8 cellular contexts compared by ENCODE assay signal in genomic region chr1:150186789-150187559, GRCh38. TPM values are rescaled to one million over a fixed set of nuclear protein-coding genes. Genes with fewer than 3 reads are reported as not detected.
DNase-seq lines count a peak whose midpoint lies in the region; ATAC-seq, FAIRE-seq and TF ChIP-seq lines count a peak whose summit lies in the region.

No MANE protein-coding gene starts in this region.

- H3K27ac Mint-ChIP-seq in activated CD4-positive, alpha-beta T cell treated with anti-CD3 and anti-CD28 coated beads, Interleukin-2, amount 10 ng/mL, durations not matched to agents 7 days and 5 days = peak overlapping the region; percentile 37

- H3K4me3 Mint-ChIP-seq in activated CD4-positive, alpha-beta T cell treated with anti-CD3 and anti-CD28 coated beads, Interleukin-2, amount 10 ng/mL, durations not matched to agents 7 days and 5 days = no peak overlapping the region

- CTCF ChIA-PET in activated CD4-positive, alpha-beta T cell treated with anti-CD3 and anti-CD28 coated beads, Interleukin-2, amount 10 ng/mL, durations not matched to agents 7 days and 5 days (lab: Charles Lee) = interaction anchor here (0.6 to 2.7 kb wide), 27 partner anchors 9 to 1347 kb away, joined by 3 to 23 read pairs (median 4); partner anchors contain the start of genes OTUD7B and VPS45

- H3K4me1 ChIP-seq in pancreas = peaks cover 0 to 6% (median 0%) of the 10 kb centered on the region in 3 donors

- peaks cover 13% of the 10 kb centered on the region for H3K4me1 Mint-ChIP-seq in activated CD4-positive, alpha-beta T cell treated with anti-CD3 and anti-CD28 coated beads, Interleukin-2, amount 10 ng/mL, durations not matched to agents 7 days and 5 days

- TF ChIP-seq CTCF in AG09319 (IDR thresholded peaks at IDR 0.05; ENCODE audit: low read depth, low read length) (peak; percentile 31), GM12875 (IDR thresholded peaks at IDR 0.05; ENCODE audit: borderline replicate concordance, insufficient read depth, low read depth, low read length) (peak; percentile 14; the same call in 1 of the 2 replicates), pancreas (IDR thresholded peaks at IDR 0.05) (peak in 3 of 4 donors; percentile 16 to 35 (median 28))

- WGBS in pancreas, 2 donors = 27 to 32% methylated on average over 10 of the region's 10 CpGs

- H3K9me3 ChIP-seq in pancreas = no peaks in the 10 kb centered on the region

- peak overlapping the region in 1 of 4 donors; percentile 46 for H3K27ac ChIP-seq in pancreas

- no peaks in the 10 kb centered on the region for H3K36me3 Mint-ChIP-seq in activated CD4-positive, alpha-beta T cell treated with anti-CD3 and anti-CD28 coated beads, Interleukin-2, amount 10 ng/mL, durations not matched to agents 7 days and 5 days (ENCODE audit: low read depth)

- H3K4me3 ChIP-seq in GM12875 (ENCODE audit: low read depth, low read length) (no peak overlapping the region), pancreas (no peak overlapping the region)

- no peak for FAIRE-seq in pancreas (lab: Jason Lieb, UNC)

- no peaks in the 10 kb centered on the region for H3K9me3 Mint-ChIP-seq in activated CD4-positive, alpha-beta T cell treated with anti-CD3 and anti-CD28 coated beads, Interleukin-2, amount 10 ng/mL, durations not matched to agents 7 days and 5 days

- intact Hi-C loops in pancreas (cut with DNase I) = loop anchor here in 1 of 3 donors (10.0 kb wide), 1 partner anchor 112 kb away; no protein-coding TSS in a partner anchor

- ATAC-seq in pancreas = peak; percentile 70 to 86 (median 82)
- no peak for ATAC-seq in GM19328 (IDR thresholded peaks at IDR 0.05; ENCODE audit: unreplicated experiment)
- no peak for ATAC-seq in HG03354 (IDR thresholded peaks at IDR 0.05; ENCODE audit: poor library complexity, severe bottlenecking, unreplicated experiment)

- DNase-seq in AG09319 (ENCODE audit: extremely low read depth, low read depth) (no peak), NCI-H446 treated with DMSO at 0.1 percent for 48 hours (lab: John Stamatoyannopoulos, UW) (peak; percentile 70), fibroblast of the conjunctiva (ENCODE audit: low read depth) (peak; percentile 49), pancreas (no peak)
- peak; percentile 23 for DNase-seq in activated CD4-positive, alpha-beta T cell treated with anti-CD3 and anti-CD28 coated beads, Interleukin-2, amount 10 ng/mL, durations not matched to agents 7 days and 5 days

- H3K36me3 ChIP-seq in pancreas = no peaks in the 10 kb centered on the region

- POLR2A ChIA-PET in activated CD4-positive, alpha-beta T cell treated with anti-CD3 and anti-CD28 coated beads, Interleukin-2, amount 10 ng/mL, durations not matched to agents 7 days and 5 days (lab: Charles Lee) = interaction anchor here (0.6 to 1.9 kb wide), 2 partner anchors 25 to 299 kb away, joined by 5 to 14 read pairs; a partner anchor contains a TSS

- no peaks in the 10 kb centered on the region for H3K27me3 Mint-ChIP-seq in activated CD4-positive, alpha-beta T cell treated with anti-CD3 and anti-CD28 coated beads, Interleukin-2, amount 10 ng/mL, durations not matched to agents 7 days and 5 days

- H3K27me3 ChIP-seq in pancreas = no peaks in the 10 kb centered on the region

RNA-seq across cellular contexts. Expression of gene PLEKHO1, which starts 37.3 kb away (rescaled TPM):
- 10 to 100 TPM; 65.6 to 67.7 TPM for total RNA-seq in activated CD4-positive, alpha-beta T cell treated with anti-CD3 and anti-CD28 coated beads, Interleukin-2, amount 10 ng/mL, durations not matched to agents 7 days and 5 days
- 10 to 100 TPM in 2 of 6 donors, 1 to 10 TPM in 4; 1.2 to 16.1 (median 3.3) TPM for total RNA-seq in pancreas
- 10 to 100 TPM; 10.6 to 12.8 TPM for polyA plus RNA-seq in pancreas

RNA-seq across cellular contexts. Expression of gene ANP32E, which starts 48.9 kb away (rescaled TPM):
- total RNA-seq in activated CD4-positive, alpha-beta T cell treated with anti-CD3 and anti-CD28 coated beads, Interleukin-2, amount 10 ng/mL, durations not matched to agents 7 days and 5 days = 100 to 1,000 TPM; 164 to 173 TPM
- total RNA-seq in pancreas = 10 to 100 TPM in 3 of 6 donors, 1 to 10 TPM in 3; 4.8 to 10.7 (median 8.2) TPM
- polyA plus RNA-seq in pancreas = 10 to 100 TPM in 1 of 2 donors, 1 to 10 TPM in 1; 7.1 to 15.3 TPM

Comparison
In these comparisons a context has a peak if more than half of its experiments do, and no peak if none do; other contexts are left out.
1. DNase-seq: peak in NCI-H446 treated with DMSO at 0.1 percent for 48 hours (single experiment), activated CD4-positive, alpha-beta T cell treated with anti-CD3 and anti-CD28 coated beads, Interleukin-2, amount 10 ng/mL, durations not matched to agents 7 days and 5 days (single experiment) and fibroblast of the conjunctiva (single experiment); none in AG09319 (single experiment) and pancreas (0 of 6).
2. ATAC-seq: peak in pancreas (4 of 4); none in GM19328 (single experiment) and HG03354 (single experiment).
3. RNA of gene ANP32E, which starts 48.9 kb away (total RNA-seq): 164 to 173 TPM in activated CD4-positive, alpha-beta T cell treated with anti-CD3 and anti-CD28 coated beads, Interleukin-2, amount 10 ng/mL, durations not matched to agents 7 days and 5 days; 4.8 to 10.7 TPM in pancreas; every median in the first group is over 10 times any median in the second.
4. Peak in every context shown above with its lines, with median percentiles within 50 percentile points of each other: CTCF ChIP-seq.